Comparison of ENCODE assay signal across 2 cellular contexts in the genomic region with DNA sequence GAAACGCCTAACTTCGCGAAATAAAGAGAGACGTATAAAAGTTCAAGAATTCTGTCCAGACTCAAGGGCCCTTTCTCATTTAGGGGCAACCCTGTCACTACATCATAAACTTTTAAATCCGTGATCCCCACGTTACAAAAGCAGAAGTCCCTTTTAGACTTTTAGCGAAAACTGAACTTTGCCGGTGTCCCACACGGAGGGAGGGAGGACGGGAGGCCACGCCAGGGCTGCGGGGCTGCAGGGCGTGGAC.
TF ChIP-seq lines count a peak whose summit lies in the region.

No MANE protein-coding gene starts in this region.

TF ChIP-seq in SK-N-SH, 30 proteins besides CTCF, POLR2A, EP300 and RAD21 (continued from another document):
- TF ChIP-seq NRF1 (IDR thresholded peaks at IDR 0.05; ENCODE audit: low read depth, low read length), result no peak
- no peak for TF ChIP-seq TEAD4 (IDR thresholded peaks at IDR 0.05; ENCODE audit: borderline replicate concordance, insufficient read depth)
- TF ChIP-seq, protein P1, sequence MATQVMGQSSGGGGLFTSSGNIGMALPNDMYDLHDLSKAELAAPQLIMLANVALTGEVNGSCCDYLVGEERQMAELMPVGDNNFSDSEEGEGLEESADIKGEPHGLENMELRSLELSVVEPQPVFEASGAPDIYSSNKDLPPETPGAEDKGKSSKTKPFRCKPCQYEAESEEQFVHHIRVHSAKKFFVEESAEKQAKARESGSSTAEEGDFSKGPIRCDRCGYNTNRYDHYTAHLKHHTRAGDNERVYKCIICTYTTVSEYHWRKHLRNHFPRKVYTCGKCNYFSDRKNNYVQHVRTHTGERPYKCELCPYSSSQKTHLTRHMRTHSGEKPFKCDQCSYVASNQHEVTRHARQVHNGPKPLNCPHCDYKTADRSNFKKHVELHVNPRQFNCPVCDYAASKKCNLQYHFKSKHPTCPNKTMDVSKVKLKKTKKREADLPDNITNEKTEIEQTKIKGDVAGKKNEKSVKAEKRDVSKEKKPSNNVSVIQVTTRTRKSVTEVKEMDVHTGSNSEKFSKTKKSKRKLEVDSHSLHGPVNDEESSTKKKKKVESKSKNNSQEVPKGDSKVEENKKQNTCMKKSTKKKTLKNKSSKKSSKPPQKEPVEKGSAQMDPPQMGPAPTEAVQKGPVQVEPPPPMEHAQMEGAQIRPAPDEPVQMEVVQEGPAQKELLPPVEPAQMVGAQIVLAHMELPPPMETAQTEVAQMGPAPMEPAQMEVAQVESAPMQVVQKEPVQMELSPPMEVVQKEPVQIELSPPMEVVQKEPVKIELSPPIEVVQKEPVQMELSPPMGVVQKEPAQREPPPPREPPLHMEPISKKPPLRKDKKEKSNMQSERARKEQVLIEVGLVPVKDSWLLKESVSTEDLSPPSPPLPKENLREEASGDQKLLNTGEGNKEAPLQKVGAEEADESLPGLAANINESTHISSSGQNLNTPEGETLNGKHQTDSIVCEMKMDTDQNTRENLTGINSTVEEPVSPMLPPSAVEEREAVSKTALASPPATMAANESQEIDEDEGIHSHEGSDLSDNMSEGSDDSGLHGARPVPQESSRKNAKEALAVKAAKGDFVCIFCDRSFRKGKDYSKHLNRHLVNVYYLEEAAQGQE (IDR thresholded peaks at IDR 0.05; ENCODE audit: low read depth, low read length), result no peak
- no peak for TF ChIP-seq TAF1 (IDR thresholded peaks at IDR 0.05; ENCODE audit: borderline replicate concordance, low read depth, low read length)
- no peak for TF ChIP-seq RFX5 (IDR thresholded peaks at IDR 0.05; ENCODE audit: low read length)
- no peak for TF ChIP-seq EZH2phosphoT487 (IDR thresholded peaks at IDR 0.05; ENCODE audit: borderline replicate concordance, low read depth)
- TF ChIP-seq, protein P2, sequence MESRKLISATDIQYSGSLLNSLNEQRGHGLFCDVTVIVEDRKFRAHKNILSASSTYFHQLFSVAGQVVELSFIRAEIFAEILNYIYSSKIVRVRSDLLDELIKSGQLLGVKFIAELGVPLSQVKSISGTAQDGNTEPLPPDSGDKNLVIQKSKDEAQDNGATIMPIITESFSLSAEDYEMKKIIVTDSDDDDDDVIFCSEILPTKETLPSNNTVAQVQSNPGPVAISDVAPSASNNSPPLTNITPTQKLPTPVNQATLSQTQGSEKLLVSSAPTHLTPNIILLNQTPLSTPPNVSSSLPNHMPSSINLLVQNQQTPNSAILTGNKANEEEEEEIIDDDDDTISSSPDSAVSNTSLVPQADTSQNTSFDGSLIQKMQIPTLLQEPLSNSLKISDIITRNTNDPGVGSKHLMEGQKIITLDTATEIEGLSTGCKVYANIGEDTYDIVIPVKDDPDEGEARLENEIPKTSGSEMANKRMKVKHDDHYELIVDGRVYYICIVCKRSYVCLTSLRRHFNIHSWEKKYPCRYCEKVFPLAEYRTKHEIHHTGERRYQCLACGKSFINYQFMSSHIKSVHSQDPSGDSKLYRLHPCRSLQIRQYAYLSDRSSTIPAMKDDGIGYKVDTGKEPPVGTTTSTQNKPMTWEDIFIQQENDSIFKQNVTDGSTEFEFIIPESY (IDR thresholded peaks at IDR 0.05; ENCODE audit: borderline replicate concordance, low read depth), result no peak
- TF ChIP-seq, protein P3, sequence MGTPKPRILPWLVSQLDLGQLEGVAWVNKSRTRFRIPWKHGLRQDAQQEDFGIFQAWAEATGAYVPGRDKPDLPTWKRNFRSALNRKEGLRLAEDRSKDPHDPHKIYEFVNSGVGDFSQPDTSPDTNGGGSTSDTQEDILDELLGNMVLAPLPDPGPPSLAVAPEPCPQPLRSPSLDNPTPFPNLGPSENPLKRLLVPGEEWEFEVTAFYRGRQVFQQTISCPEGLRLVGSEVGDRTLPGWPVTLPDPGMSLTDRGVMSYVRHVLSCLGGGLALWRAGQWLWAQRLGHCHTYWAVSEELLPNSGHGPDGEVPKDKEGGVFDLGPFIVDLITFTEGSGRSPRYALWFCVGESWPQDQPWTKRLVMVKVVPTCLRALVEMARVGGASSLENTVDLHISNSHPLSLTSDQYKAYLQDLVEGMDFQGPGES (IDR thresholded peaks at IDR 0.05; ENCODE audit: low read depth, low read length), result no peak

TF ChIP-seq in SK-N-SH treated with all-trans-retinoic acid at 6 μM for 48 hours, 23 proteins besides CTCF, POLR2A, EP300 and RAD21 (continued from another document):
- TF ChIP-seq, protein P4, sequence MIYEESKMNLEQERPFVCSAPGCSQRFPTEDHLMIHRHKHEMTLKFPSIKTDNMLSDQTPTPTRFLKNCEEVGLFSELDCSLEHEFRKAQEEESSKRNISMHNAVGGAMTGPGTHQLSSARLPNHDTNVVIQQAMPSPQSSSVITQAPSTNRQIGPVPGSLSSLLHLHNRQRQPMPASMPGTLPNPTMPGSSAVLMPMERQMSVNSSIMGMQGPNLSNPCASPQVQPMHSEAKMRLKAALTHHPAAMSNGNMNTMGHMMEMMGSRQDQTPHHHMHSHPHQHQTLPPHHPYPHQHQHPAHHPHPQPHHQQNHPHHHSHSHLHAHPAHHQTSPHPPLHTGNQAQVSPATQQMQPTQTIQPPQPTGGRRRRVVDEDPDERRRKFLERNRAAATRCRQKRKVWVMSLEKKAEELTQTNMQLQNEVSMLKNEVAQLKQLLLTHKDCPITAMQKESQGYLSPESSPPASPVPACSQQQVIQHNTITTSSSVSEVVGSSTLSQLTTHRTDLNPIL (CRISPR knock-in tag; IDR thresholded peaks at IDR 0.05; ENCODE audit: low read depth), result no peak
- TF ChIP-seq ZNF70 (CRISPR knock-in tag; IDR thresholded peaks at IDR 0.05) (no peak), PPARA (CRISPR knock-in tag; IDR thresholded peaks at IDR 0.05; ENCODE audit: borderline replicate concordance) (no peak), GLIS3 (CRISPR knock-in tag; IDR thresholded peaks at IDR 0.05) (no peak), ESRRG (CRISPR knock-in tag; IDR thresholded peaks at IDR 0.05) (no peak), ISL1 (CRISPR knock-in tag; IDR thresholded peaks at IDR 0.05) (no peak)
- TF ChIP-seq, protein P5, sequence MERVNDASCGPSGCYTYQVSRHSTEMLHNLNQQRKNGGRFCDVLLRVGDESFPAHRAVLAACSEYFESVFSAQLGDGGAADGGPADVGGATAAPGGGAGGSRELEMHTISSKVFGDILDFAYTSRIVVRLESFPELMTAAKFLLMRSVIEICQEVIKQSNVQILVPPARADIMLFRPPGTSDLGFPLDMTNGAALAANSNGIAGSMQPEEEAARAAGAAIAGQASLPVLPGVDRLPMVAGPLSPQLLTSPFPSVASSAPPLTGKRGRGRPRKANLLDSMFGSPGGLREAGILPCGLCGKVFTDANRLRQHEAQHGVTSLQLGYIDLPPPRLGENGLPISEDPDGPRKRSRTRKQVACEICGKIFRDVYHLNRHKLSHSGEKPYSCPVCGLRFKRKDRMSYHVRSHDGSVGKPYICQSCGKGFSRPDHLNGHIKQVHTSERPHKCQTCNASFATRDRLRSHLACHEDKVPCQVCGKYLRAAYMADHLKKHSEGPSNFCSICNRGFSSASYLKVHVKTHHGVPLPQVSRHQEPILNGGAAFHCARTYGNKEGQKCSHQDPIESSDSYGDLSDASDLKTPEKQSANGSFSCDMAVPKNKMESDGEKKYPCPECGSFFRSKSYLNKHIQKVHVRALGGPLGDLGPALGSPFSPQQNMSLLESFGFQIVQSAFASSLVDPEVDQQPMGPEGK (CRISPR knock-in tag; IDR thresholded peaks at IDR 0.05; ENCODE audit: borderline replicate concordance), result no peak
TF ChIP-seq in SK-N-SH treated with all-trans-retinoic acid at 6 μM for 48 hours: peak in this region for 0.
